8 cellular contexts compared by ENCODE assay signal in genomic region chr22:50148991-50149721, GRCh38. TPM values are rescaled to one million over a fixed set of nuclear protein-coding genes. Genes with fewer than 3 reads are reported as not detected.
A peak's percentile ranks its signal among the peaks of the same experiment; 100 is the strongest.
DNase-seq lines count a peak whose midpoint lies in the region; ATAC-seq and TF ChIP-seq lines count a peak whose summit lies in the region.

No MANE protein-coding gene starts in this region.

- H3K9me3 Mint-ChIP-seq in activated CD8-positive, alpha-beta memory T cell treated with anti-CD3 and anti-CD28 coated beads, Interleukin-2, amount 10 ng/mL, durations not matched to agents 7 days and 5 days (ENCODE audit: low read depth): no peaks in the 10 kb centered on the region
- no peaks in the 10 kb centered on the region for H3K9me3 Mint-ChIP-seq in neural progenitor cell

- no peaks in the 10 kb centered on the region for H3K9me3 ChIP-seq in neural progenitor cell (ENCODE audit: low read depth)
- H3K9me3 ChIP-seq in thyroid gland: no peaks in the 10 kb centered on the region

- peak; percentile 96 for ATAC-seq in activated CD8-positive, alpha-beta memory T cell treated with anti-CD3 and anti-CD28 coated beads, Interleukin-2, amount 10 ng/mL, durations not matched to agents 7 days and 5 days
- ATAC-seq in HG03045 (IDR thresholded peaks at IDR 0.05; ENCODE audit: unreplicated experiment): no peak

- H3K27ac Mint-ChIP-seq in activated CD8-positive, alpha-beta memory T cell treated with anti-CD3 and anti-CD28 coated beads, Interleukin-2, amount 10 ng/mL, durations not matched to agents 7 days and 5 days: no peak overlapping the region
- H3K27ac Mint-ChIP-seq in neural progenitor cell: no peak overlapping the region

- H3F3A ChIP-seq in neural progenitor cell (ENCODE audit: low read depth): no peaks in the 10 kb centered on the region

- no peaks in the 10 kb centered on the region for H3K79me2 ChIP-seq in neural progenitor cell (ENCODE audit: low read depth)

- WGBS in thyroid gland, 2 donors: 37 to 45% methylated on average over 19 to 22 of the region's 22 CpGs

- no peaks in the 10 kb centered on the region for H3K27me3 ChIP-seq in H7 (ENCODE audit: control insufficient read depth, insufficient read depth, low read length)
- peaks cover 10% of the 10 kb centered on the region for H3K27me3 ChIP-seq in neural progenitor cell
- H3K27me3 ChIP-seq in thyroid gland: no peaks in the 10 kb centered on the region

- H3K36me3 ChIP-seq in H7 (replicated peaks; ENCODE audit: control insufficient read depth, insufficient read depth, low read length): no peaks in the 10 kb centered on the region
- no peaks in the 10 kb centered on the region for H3K36me3 ChIP-seq in neural progenitor cell
- no peaks in the 10 kb centered on the region for H3K36me3 ChIP-seq in thyroid gland

- intact Hi-C loops in thyroid gland (cut with DNase I): loop anchor here (2.0 kb wide), 1 partner anchor 62 kb away; no protein-coding TSS in a partner anchor

- H3K4me1 Mint-ChIP-seq in activated CD8-positive, alpha-beta memory T cell treated with anti-CD3 and anti-CD28 coated beads, Interleukin-2, amount 10 ng/mL, durations not matched to agents 7 days and 5 days: peaks cover 8% of the 10 kb centered on the region
- peaks cover 21% of the 10 kb centered on the region for H3K4me1 Mint-ChIP-seq in neural progenitor cell

- DNase-seq in CD1c-positive myeloid dendritic cell (ENCODE audit: extremely low spot score) (peak; percentile 80), H7 (peak; percentile 96), NOMO-1 treated with dmso at 0.1 percent for 144 hours (lab: John Stamatoyannopoulos, UW; ENCODE audit: unreplicated experiment) (peak; percentile 82), epithelial cell of proximal tubule (ENCODE audit: low read depth) (peak; percentile 32), neural progenitor cell (ENCODE audit: low spot score) (peak; percentile 78), thyroid gland (peak; percentile 52 to 57)
- DNase-seq in activated CD8-positive, alpha-beta memory T cell treated with anti-CD3 and anti-CD28 coated beads, Interleukin-2, amount 10 ng/mL, durations not matched to agents 7 days and 5 days: peak; percentile 82

- no peak overlapping the region for H2AFZ ChIP-seq in neural progenitor cell (replicated peaks)

- no peak overlapping the region for H3K9ac ChIP-seq in neural progenitor cell

- H3K4me1 ChIP-seq in neural progenitor cell (peaks cover 3% of the 10 kb centered on the region), thyroid gland (no peaks in the 10 kb centered on the region)

- H3K36me3 Mint-ChIP-seq in activated CD8-positive, alpha-beta memory T cell treated with anti-CD3 and anti-CD28 coated beads, Interleukin-2, amount 10 ng/mL, durations not matched to agents 7 days and 5 days: no peaks in the 10 kb centered on the region
- H3K36me3 Mint-ChIP-seq in neural progenitor cell: no peaks in the 10 kb centered on the region

- H4K20me1 ChIP-seq in neural progenitor cell (ENCODE audit: low read depth): no peaks in the 10 kb centered on the region

- H3K4me3 ChIP-seq in H7 (ENCODE audit: insufficient read depth, low read depth, low read length): no peak overlapping the region
- peak overlapping the region; percentile 23 for H3K4me3 ChIP-seq in epithelial cell of proximal tubule (ENCODE audit: low read depth, low read length)
- no peak overlapping the region for H3K4me3 ChIP-seq in neural progenitor cell
- H3K4me3 ChIP-seq in thyroid gland (replicated peaks in 1 of 3): no peak overlapping the region

- no peak for TF ChIP-seq POLR2A in thyroid gland (IDR thresholded peaks at IDR 0.05)

- H3K4me2 ChIP-seq in neural progenitor cell: no peak overlapping the region

- no peak overlapping the region for H3K27ac ChIP-seq in neural progenitor cell
- no peak overlapping the region for H3K27ac ChIP-seq in thyroid gland

- H3K27me3 Mint-ChIP-seq in activated CD8-positive, alpha-beta memory T cell treated with anti-CD3 and anti-CD28 coated beads, Interleukin-2, amount 10 ng/mL, durations not matched to agents 7 days and 5 days: peaks cover 5% of the 10 kb centered on the region
- H3K27me3 Mint-ChIP-seq in neural progenitor cell (ENCODE audit: insufficient read depth, low read depth): peaks cover 11% of the 10 kb centered on the region

- CTCF ChIA-PET in activated CD8-positive, alpha-beta memory T cell treated with anti-CD3 and anti-CD28 coated beads, Interleukin-2, amount 10 ng/mL, durations not matched to agents 7 days and 5 days (lab: Charles Lee): interaction anchor here (0.6 to 5.4 kb wide), 23 partner anchors 9 to 218 kb away, joined by 3 to 45 read pairs (median 5); no protein-coding TSS in a partner anchor

- TF ChIP-seq CTCF in epithelial cell of proximal tubule (conservative IDR thresholded peaks at IDR 0.05; ENCODE audit: low read depth, low read length) (peak; percentile 89), neural progenitor cell (IDR thresholded peaks at IDR 0.05) (peak; percentile 80), thyroid gland (IDR thresholded peaks at IDR 0.05) (peak; percentile 31 to 72 (median 62))

- H3K4me3 Mint-ChIP-seq in activated CD8-positive, alpha-beta memory T cell treated with anti-CD3 and anti-CD28 coated beads, Interleukin-2, amount 10 ng/mL, durations not matched to agents 7 days and 5 days: no peak overlapping the region
- H3K4me3 Mint-ChIP-seq in neural progenitor cell: no peak overlapping the region

RNA-seq across cellular contexts. Expression of gene PANX2, which starts 21.4 kb away (rescaled TPM):
- 2.2 and 2.6 TPM in 2 replicates for total RNA-seq in H7 (2014; rRNA removed; shearing (Covaris generic))
- 1 to 10 TPM; 1.3 to 1.8 TPM for total RNA-seq in activated CD8-positive, alpha-beta memory T cell treated with anti-CD3 and anti-CD28 coated beads, Interleukin-2, amount 10 ng/mL, durations not matched to agents 7 days and 5 days
- total RNA-seq in epithelial cell of proximal tubule (0.07 and 0.12 TPM in 2 replicates), neural progenitor cell (ENCODE audit: low replicate concordance) (0.88 and 1.9 TPM in 2 replicates), thyroid gland (10 to 100 TPM in 3 of 4 donors, 1 to 10 TPM in 1; 9.0 to 12.1 (median 10.9) TPM)

RNA-seq across cellular contexts. Expression of gene TRABD, which starts 36.6 kb away (rescaled TPM):
- total RNA-seq in H7 (2014; rRNA removed; shearing (Covaris generic)): 83.1 and 84.6 TPM in 2 replicates
- total RNA-seq in activated CD8-positive, alpha-beta memory T cell treated with anti-CD3 and anti-CD28 coated beads, Interleukin-2, amount 10 ng/mL, durations not matched to agents 7 days and 5 days: 100 to 1,000 TPM; 141 to 177 TPM
- total RNA-seq in epithelial cell of proximal tubule (55.5 and 68.9 TPM in 2 replicates), neural progenitor cell (ENCODE audit: low replicate concordance) (15.4 and 37.4 TPM in 2 replicates), thyroid gland (10 to 100 TPM; 26.6 to 51.9 (median 31.5) TPM)

RNA-seq across cellular contexts. Expression of gene SELENOO, which starts 51.7 kb away (rescaled TPM):
- 27.8 and 29.9 TPM in 2 replicates for total RNA-seq in H7 (2014; rRNA removed; shearing (Covaris generic))
- 10 to 100 TPM; 30.0 to 35.6 TPM for total RNA-seq in activated CD8-positive, alpha-beta memory T cell treated with anti-CD3 and anti-CD28 coated beads, Interleukin-2, amount 10 ng/mL, durations not matched to agents 7 days and 5 days
- 31.0 and 31.1 TPM in 2 replicates for total RNA-seq in epithelial cell of proximal tubule
- total RNA-seq in neural progenitor cell (ENCODE audit: low replicate concordance): 7.6 and 20.8 TPM in 2 replicates
- 10 to 100 TPM; 20.7 to 50.6 (median 31.0) TPM for total RNA-seq in thyroid gland

RNA-seq across cellular contexts. Expression of gene MOV10L1, which starts 59.4 kb away (rescaled TPM):
- not detected in 2 replicates for total RNA-seq in H7 (2014; rRNA removed; shearing (Covaris generic))
- under 1 TPM in 1 of 2 experiments, not detected in 1; 0.23 TPM for total RNA-seq in activated CD8-positive, alpha-beta memory T cell treated with anti-CD3 and anti-CD28 coated beads, Interleukin-2, amount 10 ng/mL, durations not matched to agents 7 days and 5 days
- total RNA-seq in epithelial cell of proximal tubule (0.12 and 0.29 TPM in 2 replicates), neural progenitor cell (ENCODE audit: low replicate concordance) (0.99 TPM in 1 of 2 replicates, not detected in the other), thyroid gland (1 to 10 TPM in 2 of 4 donors, under 1 TPM in 2; 0.33 to 1.5 (median 1.0) TPM)

Comparison
In these comparisons a context has a peak if more than half of its experiments do, and no peak if none do; other contexts are left out.
1. DNase-seq: peak in every context shown above with its lines; median percentile 96 in H7; 82 in NOMO-1 treated with dmso at 0.1 percent for 144 hours; 82 in activated CD8-positive, alpha-beta memory T cell treated with anti-CD3 and anti-CD28 coated beads, Interleukin-2, amount 10 ng/mL, durations not matched to agents 7 days and 5 days; 80 in CD1c-positive myeloid dendritic cell; 78 in neural progenitor cell; 54 in thyroid gland; 32 in epithelial cell of proximal tubule.